Comparison of ENCODE assay signal across 26 cellular contexts in the genomic region with DNA sequence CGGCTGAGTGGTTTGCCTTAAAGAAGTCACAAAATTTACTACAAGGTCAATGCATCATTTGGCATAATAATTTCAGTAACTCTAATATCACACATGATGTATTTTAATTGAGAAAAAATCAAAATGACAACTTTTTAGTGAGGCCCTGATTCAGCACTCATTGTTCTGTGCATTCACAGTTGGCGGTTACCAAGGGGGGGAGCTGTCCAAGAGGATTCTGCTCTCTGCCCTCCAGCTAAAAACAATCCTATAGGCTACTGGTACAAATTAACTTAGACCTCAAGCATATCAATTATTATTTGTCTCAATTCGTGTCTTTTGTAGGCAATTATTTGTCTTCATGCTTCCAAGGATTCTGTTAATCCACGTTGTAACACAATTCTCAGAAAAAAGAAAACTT.
"Had no signal": no experiment of that assay in that cellular context is flagged by ENCODE, and none has a peak within 500 bp of the region (broad histone marks: within the 10 kb centered on the region; RNA-seq: fewer than 3 reads in every experiment).

No MANE protein-coding gene starts in this region.

- H3K27ac Mint-ChIP-seq: immature natural killer cell; naive thymus-derived CD4-positive, alpha-beta T cell; neural progenitor cell; progenitor cell of endocrine pancreas; type B pancreatic cell had no signal

- H3K79me2 ChIP-seq: parathyroid adenoma had no signal

- H3K9ac ChIP-seq: neural progenitor cell, parathyroid adenoma had no signal

- H3K9me3 Mint-ChIP-seq: immature natural killer cell; naive thymus-derived CD4-positive, alpha-beta T cell; nephron; neural progenitor cell; stimulated activated naive CD8-positive, alpha-beta T cell treated with anti-CD3 and anti-CD28 coated beads, Interleukin-15, amount 100 ng/mL, for 72 hours; type B pancreatic cell had no signal

- H3K27me3 Mint-ChIP-seq: naive thymus-derived CD4-positive, alpha-beta T cell; progenitor cell of endocrine pancreas; stimulated activated naive CD8-positive, alpha-beta T cell treated with anti-CD3 and anti-CD28 coated beads, Interleukin-15, amount 100 ng/mL, for 72 hours had no signal

- DNase-seq: dermis blood vessel endothelial cell; effector memory CD4-positive, alpha-beta T cell; erythroblast; esophagus squamous epithelium; hypothalamus; immature natural killer cell; islet precursor cell; kidney glomerular epithelial cell; left colon; mesenchymal stem cell; midbrain; naive thymus-derived CD4-positive, alpha-beta T cell; stimulated activated CD4-positive, alpha-beta T cell treated with anti-CD3 and anti-CD28 coated beads, Interleukin-12 subunit alpha, Interleukin-12 subunit beta, amount 100 ng/mL, for 4 hours; stimulated activated CD4-positive, alpha-beta T cell treated with anti-CD3 and anti-CD28 coated beads, Interleukin-1b, Interleukin-23, amount 100 ng/mL, for 48 hours; stimulated activated CD4-positive, alpha-beta T cell treated with anti-CD3 and anti-CD28 coated beads, Interleukin-4, amount 100 ng/mL, for 1 hour; stimulated activated CD8-positive, alpha-beta memory T cell treated with anti-CD3 and anti-CD28 coated beads, Interleukin-4, amount 100 ng/mL, for 48 hours; stimulated activated naive CD4-positive, alpha-beta T cell; stimulated activated naive CD8-positive, alpha-beta T cell treated with anti-CD3 and anti-CD28 coated beads, Interleukin-15, amount 100 ng/mL, for 72 hours had no signal

- H3K4me3 ChIP-seq: coronary artery, esophagus squamous epithelium, neural progenitor cell, smooth muscle cell, suprapubic skin had no signal

- H3K27ac ChIP-seq: coronary artery, esophagus squamous epithelium, neural progenitor cell, parathyroid adenoma, suprapubic skin had no signal

- H3K27me3 ChIP-seq: esophagus squamous epithelium, neural progenitor cell, suprapubic skin had no signal

- H3K36me3 ChIP-seq: esophagus squamous epithelium, neural progenitor cell, suprapubic skin had no signal

- H3K4me1 ChIP-seq: esophagus squamous epithelium, neural progenitor cell, parathyroid adenoma had no signal

- H3K9me3 ChIP-seq: esophagus squamous epithelium, suprapubic skin had no signal

- H3K4me2 ChIP-seq: neural progenitor cell, smooth muscle cell had no signal

- H2AFZ ChIP-seq: neural progenitor cell, parathyroid adenoma had no signal

- H3K4me3 Mint-ChIP-seq: immature natural killer cell; naive thymus-derived CD4-positive, alpha-beta T cell; nephron; neural progenitor cell; stimulated activated naive CD8-positive, alpha-beta T cell treated with anti-CD3 and anti-CD28 coated beads, Interleukin-15, amount 100 ng/mL, for 72 hours; type B pancreatic cell had no signal

- H3K36me3 Mint-ChIP-seq: neural progenitor cell, type B pancreatic cell had no signal
